ENCODE assay signal across 15 cellular contexts in the genomic region with DNA sequence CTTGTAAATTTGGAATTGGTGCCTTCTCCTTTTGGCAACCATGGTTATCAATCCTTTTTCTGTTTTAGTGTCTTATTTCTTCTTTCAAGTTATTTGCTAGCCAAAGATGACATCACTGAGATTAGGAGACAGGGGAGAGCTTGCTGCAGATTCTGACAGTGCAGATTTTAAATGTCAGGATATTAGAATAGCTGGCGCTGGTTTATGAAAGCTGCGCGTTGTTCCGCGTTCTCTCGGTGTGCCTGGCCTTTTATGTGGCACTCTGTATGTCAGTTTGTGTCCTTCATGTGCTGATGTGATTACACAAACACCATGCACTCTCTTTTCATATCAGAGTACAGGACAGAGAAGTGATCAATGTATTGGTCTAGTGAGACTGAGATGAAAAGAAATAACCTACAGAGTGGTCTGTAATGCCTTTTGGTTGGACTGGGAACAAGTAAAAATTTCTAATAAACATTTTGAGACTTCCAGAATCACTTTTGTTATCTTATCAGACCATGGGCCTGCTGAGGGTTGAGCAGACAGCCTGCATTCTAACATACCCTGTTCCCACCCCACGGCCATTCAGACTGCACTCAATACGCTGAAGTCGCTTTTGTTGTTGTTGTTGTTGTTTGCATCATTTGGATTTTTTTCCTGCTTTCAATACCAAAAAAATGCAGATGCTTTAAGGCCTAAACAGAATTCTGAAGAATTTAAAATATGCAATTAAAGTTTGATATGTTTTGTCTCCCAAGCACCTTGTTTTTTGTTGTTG.
"Had no signal": no experiment of that assay in that cellular context is flagged by ENCODE, and none has a peak within 500 bp of the region (broad histone marks: within the 10 kb centered on the region; RNA-seq: fewer than 3 reads in every experiment).

No MANE protein-coding gene starts in this region.

- H3K4me1 Mint-ChIP-seq: activated CD4-positive, alpha-beta T cell treated with anti-CD3 and anti-CD28 coated beads, Interleukin-2, amount 10 ng/mL, durations not matched to agents 24 days and 14 days; activated naive CD8-positive, alpha-beta T cell treated with anti-CD3 and anti-CD28 coated beads for 36 hours had no signal

- H3K9me3 ChIP-seq: testis had no signal

- H3K79me2 ChIP-seq: parathyroid adenoma had no signal

- H3K27ac ChIP-seq: brain microvascular endothelial cell, parathyroid adenoma, testis had no signal

- DNase-seq: activated CD4-positive, alpha-beta T cell treated with anti-CD3 and anti-CD28 coated beads, Interleukin-2, amount 10 ng/mL, durations not matched to agents 24 days and 14 days; activated CD4-positive, CD25-positive, alpha-beta regulatory T cell; activated CD8-positive, alpha-beta T cell treated with anti-CD3 and anti-CD28 coated beads, Interleukin-2, amount 10 ng/mL, durations not matched to agents 7 days and 5 days; activated gamma-delta T cell treated with Interleukin-2 at 50 U/mL for 16 hours; activated naive CD8-positive, alpha-beta T cell treated with anti-CD3 and anti-CD28 coated beads for 36 hours; brain microvascular endothelial cell; cerebellar nuclear complex; retina; stimulated activated CD4-positive, alpha-beta T cell treated with anti-CD3 and anti-CD28 coated beads, Interleukin-4, amount 100 ng/mL, for 1 hour; T-helper 2 cell; testis had no signal

- H3K4me3 ChIP-seq: testis had no signal

- H3K4me3 Mint-ChIP-seq: activated CD4-positive, alpha-beta T cell treated with anti-CD3 and anti-CD28 coated beads, Interleukin-2, amount 10 ng/mL, durations not matched to agents 24 days and 14 days; activated CD8-positive, alpha-beta T cell treated with anti-CD3 and anti-CD28 coated beads, Interleukin-2, amount 10 ng/mL, durations not matched to agents 7 days and 5 days; activated naive CD8-positive, alpha-beta T cell treated with anti-CD3 and anti-CD28 coated beads for 36 hours; dendritic cell treated with granulocyte-macrophage colony-stimulating factor and Interleukin-4, amounts not matched to agents 40 ng/mL and 50 ng/mL, for 4 days; mesothelial cell of epicardium; stimulated activated naive CD8-positive, alpha-beta T cell treated with anti-CD3 and anti-CD28 coated beads, Interleukin-15, Interleukin-2, amounts not matched to agents 100 ng/mL and 50 ng/mL, for 24 hours had no signal

- H3K9me3 Mint-ChIP-seq: activated CD4-positive, alpha-beta T cell treated with anti-CD3 and anti-CD28 coated beads, Interleukin-2, amount 10 ng/mL, durations not matched to agents 24 days and 14 days; activated naive CD8-positive, alpha-beta T cell treated with anti-CD3 and anti-CD28 coated beads for 36 hours; dendritic cell treated with granulocyte-macrophage colony-stimulating factor and Interleukin-4, amounts not matched to agents 40 ng/mL and 50 ng/mL, for 4 days; mesothelial cell of epicardium; stimulated activated naive CD8-positive, alpha-beta T cell treated with anti-CD3 and anti-CD28 coated beads, Interleukin-15, Interleukin-2, amounts not matched to agents 100 ng/mL and 50 ng/mL, for 24 hours had no signal

- ATAC-seq: activated CD8-positive, alpha-beta T cell treated with anti-CD3 and anti-CD28 coated beads, Interleukin-2, amount 10 ng/mL, durations not matched to agents 7 days and 5 days had no signal

- H3K9ac ChIP-seq: parathyroid adenoma had no signal

- H3K27me3 ChIP-seq: brain microvascular endothelial cell, testis had no signal

- H3K4me1 ChIP-seq: parathyroid adenoma, testis had no signal

- H3K27ac Mint-ChIP-seq: activated CD4-positive, alpha-beta T cell treated with anti-CD3 and anti-CD28 coated beads, Interleukin-2, amount 10 ng/mL, durations not matched to agents 24 days and 14 days; activated CD8-positive, alpha-beta T cell treated with anti-CD3 and anti-CD28 coated beads, Interleukin-2, amount 10 ng/mL, durations not matched to agents 7 days and 5 days; activated naive CD8-positive, alpha-beta T cell treated with anti-CD3 and anti-CD28 coated beads for 36 hours; dendritic cell treated with granulocyte-macrophage colony-stimulating factor and Interleukin-4, amounts not matched to agents 40 ng/mL and 50 ng/mL, for 4 days; mesothelial cell of epicardium; stimulated activated naive CD8-positive, alpha-beta T cell treated with anti-CD3 and anti-CD28 coated beads, Interleukin-15, Interleukin-2, amounts not matched to agents 100 ng/mL and 50 ng/mL, for 24 hours had no signal

- H3K27me3 Mint-ChIP-seq: activated CD4-positive, alpha-beta T cell treated with anti-CD3 and anti-CD28 coated beads, Interleukin-2, amount 10 ng/mL, durations not matched to agents 24 days and 14 days; activated naive CD8-positive, alpha-beta T cell treated with anti-CD3 and anti-CD28 coated beads for 36 hours; dendritic cell treated with granulocyte-macrophage colony-stimulating factor and Interleukin-4, amounts not matched to agents 40 ng/mL and 50 ng/mL, for 4 days; stimulated activated naive CD8-positive, alpha-beta T cell treated with anti-CD3 and anti-CD28 coated beads, Interleukin-15, Interleukin-2, amounts not matched to agents 100 ng/mL and 50 ng/mL, for 24 hours had no signal

- H2AFZ ChIP-seq: parathyroid adenoma had no signal
